In genomic region chr5:7991125-7991821, GRCh38 we compare ENCODE assay signal across 23 cellular contexts.
DNase-seq lines count a peak whose midpoint lies in the region; ATAC-seq and FAIRE-seq lines count a peak whose summit lies in the region.
"Had no signal": no experiment of that assay in that cellular context is flagged by ENCODE, and none has a peak within 500 bp of the region (broad histone marks: within the 10 kb centered on the region; RNA-seq: fewer than 3 reads in every experiment).

No MANE protein-coding gene starts in this region.

- no peak overlapping the region for H3K27ac ChIP-seq in SJCRH30
- H3K27ac ChIP-seq: epithelial cell of prostate, gastroesophageal sphincter, stomach, uterus had no signal

- peak; percentile 60 for ATAC-seq in left colon
- no peak for ATAC-seq in HG03095 (IDR thresholded peaks at IDR 0.05; ENCODE audit: unreplicated experiment)
- ATAC-seq in GM18498 (IDR thresholded peaks at IDR 0.05; ENCODE audit: unreplicated experiment): no peak
- ATAC-seq: CD8-positive, alpha-beta T cell; gastroesophageal sphincter had no signal

- H3K27me3 ChIP-seq in SJCRH30: no peaks in the 10 kb centered on the region
- H3K27me3 ChIP-seq: gastroesophageal sphincter, stomach, uterus had no signal

- no peaks in the 10 kb centered on the region for H3K36me3 ChIP-seq in SJCRH30
- H3K36me3 ChIP-seq: gastroesophageal sphincter, HAP-1, stomach, uterus had no signal

- H3K4me1 ChIP-seq in SJCRH30: no peaks in the 10 kb centered on the region
- H3K4me1 ChIP-seq: gastroesophageal sphincter, HAP-1, stomach, uterus had no signal

- peak; percentile 60 for FAIRE-seq in HTR-8/SVneo (lab: Jason Lieb, UNC)

- no peak overlapping the region for H3K4me3 ChIP-seq in SJCRH30
- H3K4me3 ChIP-seq: gastroesophageal sphincter, HAP-1, stomach, uterus had no signal

- DNase-seq in NCI-H2171 treated with DMSO at 0.1 percent for 48 hours (lab: John Stamatoyannopoulos, UW) (peak; percentile 37), NCI-H2171 (lab: John Stamatoyannopoulos, UW) (no peak), HTR-8/SVneo (ENCODE audit: insufficient read length, low spot score) (no peak), SJCRH30 (peak; percentile 2 to 19), left colon (no peak), dedifferentiated amniotic fluid mesenchymal stem cell (ENCODE audit: extremely low spot score) (no peak)
- DNase-seq: activated CD4-positive, CD25-positive, alpha-beta regulatory T cell treated with anti-CD3 and anti-CD28 coated beads, Interleukin-2, amount 50 U/mL, for 72 hours; activated CD8-positive, alpha-beta memory T cell treated with anti-CD3 and anti-CD28 coated beads, Interleukin-2, amount 50 U/mL, for 4 hours; aorta; CD8-positive, alpha-beta T cell; cortex of kidney; mesenchymal stem cell; NCI-H1105 treated with DMSO at 0.1 percent for 48 hours; NCI-H524 treated with DMSO at 0.1 percent for 48 hours; stimulated activated CD4-positive, alpha-beta T cell treated with anti-CD3 and anti-CD28 coated beads, Interleukin-15, amount 100 ng/mL, for 24 hours; stomach; T-helper 2 cell; uterus had no signal

- intact Hi-C loops in left colon (cut with DNase I, micrococcal nuclease): no loop called here

- H3K9me3 ChIP-seq in SJCRH30 (replicated peaks): no peaks in the 10 kb centered on the region
- H3K9me3 ChIP-seq: gastroesophageal sphincter, HAP-1, stomach, uterus had no signal

Comparison
In these comparisons a context has a peak if more than half of its experiments do, and no peak if none do; other contexts are left out.
1. DNase-seq: peak in NCI-H2171 treated with DMSO at 0.1 percent for 48 hours (single experiment) and SJCRH30 (2 of 2); none in NCI-H2171 (single experiment), HTR-8/SVneo (single experiment), left colon (0 of 2) and dedifferentiated amniotic fluid mesenchymal stem cell (single experiment).